In genomic region chr4:168859888-168860694, GRCh38 we compare ENCODE assay signal across 9 cellular contexts.
DNase-seq lines count a peak whose midpoint lies in the region; ATAC-seq, FAIRE-seq and TF ChIP-seq lines count a peak whose summit lies in the region.
"Had no signal": no experiment of that assay in that cellular context is flagged by ENCODE, and none has a peak within 500 bp of the region (broad histone marks: within the 10 kb centered on the region; RNA-seq: fewer than 3 reads in every experiment).

No MANE protein-coding gene starts in this region.

- FAIRE-seq in H54 (lab: Jason Lieb, UNC) = no peak

- H3K9ac ChIP-seq in parathyroid adenoma = no peak overlapping the region

- ATAC-seq in GM18867 (IDR thresholded peaks at IDR 0.05; ENCODE audit: unreplicated experiment) = peak; percentile 94
- ATAC-seq in HG02642 (IDR thresholded peaks at IDR 0.05; ENCODE audit: poor library complexity, unreplicated experiment) = peak; percentile 96
- ATAC-seq in SK-N-SH treated with all-trans-retinoic acid at 6 μM for 48 hours = peak; percentile 61

- no peak overlapping the region for H2AFZ ChIP-seq in parathyroid adenoma

- TF ChIP-seq CTCF in parathyroid adenoma (IDR thresholded peaks at IDR 0.05) = no peak

- TF ChIP-seq POLR2A in H54 (IDR thresholded peaks at IDR 0.05; ENCODE audit: low read depth, low read length) = no peak

- no peak overlapping the region for H3K4me2 ChIP-seq in parathyroid adenoma (ENCODE audit: low read length)

- peaks cover 12% of the 10 kb centered on the region for H3K79me2 ChIP-seq in parathyroid adenoma

- H3K27me3 ChIP-seq in parathyroid adenoma (ENCODE audit: control insufficient read depth, insufficient read depth, low read length) = no peaks in the 10 kb centered on the region

- peak overlapping the region; percentile 4 for H3K27ac ChIP-seq in parathyroid adenoma
- H3K27ac ChIP-seq: SK-N-MC had no signal

- DNase-seq in H54 (ENCODE audit: insufficient read length, low spot score) (no peak), MV-4-11 (lab: John Stamatoyannopoulos, UW) (no peak), GOT3 (lab: John Stamatoyannopoulos, UW) (no peak)
- no peak for DNase-seq in activated CD4-positive, alpha-beta T cell treated with anti-CD3 and anti-CD28 coated beads for 1 hour

- H3K36me3 ChIP-seq in parathyroid adenoma (ENCODE audit: control insufficient read depth, insufficient read depth, low read length) = no peaks in the 10 kb centered on the region

- H3K4me3 ChIP-seq in parathyroid adenoma (ENCODE audit: low read depth, low read length) = no peak overlapping the region
- H3K4me3 ChIP-seq: SK-N-MC had no signal

- no peaks in the 10 kb centered on the region for H3K9me3 ChIP-seq in parathyroid adenoma (ENCODE audit: control insufficient read depth, low read length)

- peaks cover 4% of the 10 kb centered on the region for H3K4me1 ChIP-seq in parathyroid adenoma

TF ChIP-seq in SK-N-SH treated with all-trans-retinoic acid at 6 μM for 48 hours, 23 proteins besides CTCF, POLR2A, EP300 and RAD21:
- no peak for TF ChIP-seq CREB5 (CRISPR knock-in tag; IDR thresholded peaks at IDR 0.05; ENCODE audit: low read depth)
- TF ChIP-seq CSDC2 (CRISPR knock-in tag; IDR thresholded peaks at IDR 0.05) = no peak
- TF ChIP-seq RARB (CRISPR knock-in tag; IDR thresholded peaks at IDR 0.05) = no peak
- TF ChIP-seq ZFP3 (CRISPR knock-in tag; IDR thresholded peaks at IDR 0.05) = no peak
- TF ChIP-seq TOX (CRISPR knock-in tag; IDR thresholded peaks at IDR 0.05; ENCODE audit: borderline replicate concordance) = no peak
- TF ChIP-seq SNAI2 (CRISPR knock-in tag; IDR thresholded peaks at IDR 0.05) = no peak
- TF ChIP-seq ZFP30 (CRISPR knock-in tag; IDR thresholded peaks at IDR 0.05) = no peak
- no peak for TF ChIP-seq ZC3H10 (CRISPR knock-in tag; IDR thresholded peaks at IDR 0.05)
- TF ChIP-seq ESRRG (CRISPR knock-in tag; IDR thresholded peaks at IDR 0.05) = no peak
